ENCODE assay signal across 17 cellular contexts in genomic region chr6:119339941-119340456, GRCh38. TPM values are rescaled to one million over a fixed set of nuclear protein-coding genes. Genes with fewer than 3 reads are reported as not detected.
DNase-seq lines count a peak whose midpoint lies in the region; ATAC-seq lines count a peak whose summit lies in the region.
"Had no signal": no experiment of that assay in that cellular context is flagged by ENCODE, and none has a peak within 500 bp of the region (broad histone marks: within the 10 kb centered on the region; RNA-seq: fewer than 3 reads in every experiment).

No MANE protein-coding gene starts in this region.

- H3K79me1 ChIP-seq in mesendoderm (ENCODE audit: low read length) = peaks cover 11% of the 10 kb centered on the region

- H2BK120ac ChIP-seq in mesendoderm (ENCODE audit: low read depth, low read length) = no peak overlapping the region

- H3K27ac ChIP-seq in mesendoderm (ENCODE audit: low read depth, low read length) = peak overlapping the region; percentile 56

- peak overlapping the region; percentile 12 for H3K56ac ChIP-seq in mesendoderm (ENCODE audit: low read length)

- no peaks in the 10 kb centered on the region for H3K36me3 ChIP-seq in mesendoderm (ENCODE audit: control insufficient read depth, insufficient read depth, low read length)

- H3K27me3 Mint-ChIP-seq in effector memory CD8-positive, alpha-beta T cell = no peaks in the 10 kb centered on the region

- H3K79me2 ChIP-seq in mesendoderm (ENCODE audit: control insufficient read depth, insufficient read depth, low read length) = peaks cover 15% of the 10 kb centered on the region

- peak overlapping the region; percentile 22 for H3K18ac ChIP-seq in mesendoderm (ENCODE audit: low read length)

- no peak overlapping the region for H4K5ac ChIP-seq in mesendoderm (ENCODE audit: low read length)

- no peak overlapping the region for H3K4me3 Mint-ChIP-seq in effector memory CD8-positive, alpha-beta T cell
- H3K4me3 Mint-ChIP-seq: neural crest cell had no signal

- peak; percentile 57 to 79 for DNase-seq in AML-193 (lab: John Stamatoyannopoulos, UW)
- peak; percentile 59 for DNase-seq in MV-4-11 (lab: John Stamatoyannopoulos, UW)
- no peak for DNase-seq in effector memory CD8-positive, alpha-beta T cell
- no peak for DNase-seq in mesendoderm
- no peak for DNase-seq in kidney glomerular epithelial cell (lab: John Stamatoyannopoulos, UW)
- DNase-seq in NOMO-1 treated with DMSO at 0.1 percent for 48 hours (lab: John Stamatoyannopoulos, UW; ENCODE audit: unreplicated experiment) = no peak
- DNase-seq: activated T-cell treated with anti-CD3 and anti-CD28 coated beads, Interleukin-2, amount 50 U/mL, for 1 hour; amniotic stem cell; cortex of kidney; DND-41; NCI-H1092 treated with DMSO at 0.1 percent for 48 hours; NCI-H510A; RPMI8226; stimulated activated CD4-positive, alpha-beta T cell treated with anti-CD3 and anti-CD28 coated beads, Interleukin-12 subunit alpha, Interleukin-12 subunit beta, amount 100 ng/mL, for 4 hours had no signal

- H2BK5ac ChIP-seq in mesendoderm (ENCODE audit: low read length) = peak overlapping the region; percentile 79

- no peaks in the 10 kb centered on the region for H3K27me3 ChIP-seq in mesendoderm (ENCODE audit: insufficient read depth, low read length, poor library complexity)

- H3K27ac Mint-ChIP-seq in effector memory CD8-positive, alpha-beta T cell = peak overlapping the region; percentile 57 to 78

- H3K36me3 Mint-ChIP-seq in effector memory CD8-positive, alpha-beta T cell (ENCODE audit: insufficient read depth) = peaks cover 15% of the 10 kb centered on the region

- ATAC-seq in effector memory CD8-positive, alpha-beta T cell (replicated peaks) = no peak
- ATAC-seq in HG02973 (IDR thresholded peaks at IDR 0.05; ENCODE audit: unreplicated experiment) (no peak), HG02642 (IDR thresholded peaks at IDR 0.05; ENCODE audit: poor library complexity, unreplicated experiment) (no peak)

- H3K4me1 ChIP-seq in mesendoderm (ENCODE audit: control insufficient read depth, low read depth, low read length) = peaks cover 9% of the 10 kb centered on the region

- H3K4me2 ChIP-seq in mesendoderm (ENCODE audit: low read length) = no peak overlapping the region

- H3K4ac ChIP-seq in mesendoderm (ENCODE audit: low read depth, low read length) = no peak overlapping the region

- H2BK15ac ChIP-seq in mesendoderm (replicated peaks; ENCODE audit: low read depth) = no peak overlapping the region

- WGBS in mesendoderm (ENCODE audit: extremely low coverage, insufficient coverage, low lambda C conversion rate) = no CpG with 5 or more reads among the region's 4 CpGs

- H3K4me1 Mint-ChIP-seq in effector memory CD8-positive, alpha-beta T cell (ENCODE audit: low read depth in 2 of 2) = peaks cover 37 to 48% of the 10 kb centered on the region in 2 donors
- H3K4me1 Mint-ChIP-seq: neural crest cell had no signal

- no peak overlapping the region for H3K23ac ChIP-seq in mesendoderm (ENCODE audit: low read length)

- H4K8ac ChIP-seq in mesendoderm (ENCODE audit: low read depth, low read length) = no peak overlapping the region

- H3K4me3 ChIP-seq in mesendoderm (ENCODE audit: low read length) = no peak overlapping the region

- H3K9me3 Mint-ChIP-seq in effector memory CD8-positive, alpha-beta T cell = no peaks in the 10 kb centered on the region
- H3K9me3 Mint-ChIP-seq: neural crest cell had no signal

- peak overlapping the region; percentile 86 for H2AK5ac ChIP-seq in mesendoderm (ENCODE audit: low read length)

- H3K9ac ChIP-seq in mesendoderm (ENCODE audit: low read length) = peak overlapping the region; percentile 36

RNA-seq across cellular contexts. Expression of gene MAN1A1, which starts 9.6 kb away (rescaled TPM):
- 4.5 TPM for polyA plus RNA-seq in mesendoderm (2013, experiment 1 of 2)
- polyA plus RNA-seq in mesendoderm (2013, experiment 2 of 2) = 4.1 TPM

Comparison
In these comparisons a context has a peak if more than half of its experiments do, and no peak if none do; other contexts are left out.
1. DNase-seq: peak in AML-193 (2 of 2) and MV-4-11 (single experiment); none in effector memory CD8-positive, alpha-beta T cell (0 of 3), mesendoderm (single experiment), kidney glomerular epithelial cell (single experiment) and NOMO-1 treated with DMSO at 0.1 percent for 48 hours (single experiment).